In the genomic region with DNA sequence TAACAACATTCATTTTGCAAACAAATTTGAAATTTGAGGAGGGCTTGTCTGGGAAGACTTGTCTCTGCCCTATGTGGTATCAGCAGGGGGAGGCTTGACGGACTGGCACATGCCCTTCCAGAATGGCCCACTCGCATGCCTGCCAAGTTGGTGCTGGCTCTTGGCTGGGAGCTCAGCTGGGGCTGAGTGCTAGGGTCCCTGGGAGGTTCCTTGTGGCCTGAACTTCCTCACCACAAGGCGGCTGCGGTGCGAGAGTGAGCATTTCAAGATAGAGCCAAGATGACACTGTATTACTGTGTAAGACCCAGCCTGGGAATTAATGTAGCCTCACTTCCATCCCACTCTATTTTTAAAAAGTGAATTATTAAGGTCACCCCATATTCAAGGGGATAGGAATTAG, we compare ENCODE assay signal across 10 cellular contexts.
DNase-seq lines count a peak whose midpoint lies in the region; ATAC-seq and FAIRE-seq lines count a peak whose summit lies in the region.
"Had no signal": no experiment of that assay in that cellular context is flagged by ENCODE, and none has a peak within 500 bp of the region (broad histone marks: within the 10 kb centered on the region; RNA-seq: fewer than 3 reads in every experiment).

No MANE protein-coding gene starts in this region.

- intact Hi-C loops in activated T-helper 1 cell treated with anti-CD3 and anti-CD28 coated beads, Interleukin-12 subunit alpha, Interleukin-12 subunit beta, Interleukin-2, Interleukin-4 antibody, amounts not matched to agents 30 ng/mL and 10 ng/mL and 1 ng/mL, durations not matched to agents 14 hours and 24 hours and 36 hours (cut with micrococcal nuclease), result no loop called here

- DNase-seq in activated T-cell treated with anti-CD3 and anti-CD28 coated beads, Interleukin-2, amount 50 U/mL, for 4 hours, result peak; percentile 9
- no peak for DNase-seq in NCI-H2171 treated with DMSO at 0.1 percent for 48 hours (lab: John Stamatoyannopoulos, UW)
- no peak for DNase-seq in RCC 7860 (ENCODE audit: low spot score)
- no peak for DNase-seq in activated T-helper 1 cell treated with anti-CD3 and anti-CD28 coated beads, Interleukin-12 subunit alpha, Interleukin-12 subunit beta, Interleukin-2, Interleukin-4 antibody, amounts not matched to agents 30 ng/mL and 10 ng/mL and 1 ng/mL, durations not matched to agents 14 hours and 24 hours and 36 hours (ENCODE audit: low spot score)
- DNase-seq: SJCRH30 had no signal

- H3K27ac Mint-ChIP-seq in activated T-helper 1 cell treated with anti-CD3 and anti-CD28 coated beads, Interleukin-12 subunit alpha, Interleukin-12 subunit beta, Interleukin-2, Interleukin-4 antibody, amounts not matched to agents 30 ng/mL and 10 ng/mL and 1 ng/mL, durations not matched to agents 14 hours and 24 hours and 36 hours, result no peak overlapping the region

- H3K4me3 Mint-ChIP-seq in activated T-cell treated with anti-CD3 and anti-CD28 coated beads, Interleukin-2, amount 50 U/mL, for 4 hours, result no peak overlapping the region
- no peak overlapping the region for H3K4me3 Mint-ChIP-seq in activated T-helper 1 cell treated with anti-CD3 and anti-CD28 coated beads, Interleukin-12 subunit alpha, Interleukin-12 subunit beta, Interleukin-2, Interleukin-4 antibody, amounts not matched to agents 30 ng/mL and 10 ng/mL and 1 ng/mL, durations not matched to agents 14 hours and 24 hours and 36 hours

- H4K20me1 ChIP-seq in BLaER1, result no peaks in the 10 kb centered on the region

- no peaks in the 10 kb centered on the region for H3K36me3 ChIP-seq in BLaER1
- H3K36me3 ChIP-seq: SJCRH30 had no signal

- peaks cover 30% of the 10 kb centered on the region for H3K4me1 ChIP-seq in BLaER1
- H3K4me1 ChIP-seq: SJCRH30 had no signal

- H3K27me3 Mint-ChIP-seq in activated T-cell treated with anti-CD3 and anti-CD28 coated beads, Interleukin-2, amount 50 U/mL, for 4 hours (ENCODE audit: low read depth), result no peaks in the 10 kb centered on the region
- no peaks in the 10 kb centered on the region for H3K27me3 Mint-ChIP-seq in activated T-helper 1 cell treated with anti-CD3 and anti-CD28 coated beads, Interleukin-12 subunit alpha, Interleukin-12 subunit beta, Interleukin-2, Interleukin-4 antibody, amounts not matched to agents 30 ng/mL and 10 ng/mL and 1 ng/mL, durations not matched to agents 14 hours and 24 hours and 36 hours (ENCODE audit: insufficient read depth)

- no peak overlapping the region for H3K27ac ChIP-seq in BLaER1
- H3K27ac ChIP-seq: SJCRH30 had no signal

- H3K4me3 ChIP-seq in BLaER1, result no peak overlapping the region
- H3K4me3 ChIP-seq: SJCRH30 had no signal

- H3K36me3 Mint-ChIP-seq in activated T-cell treated with anti-CD3 and anti-CD28 coated beads, Interleukin-2, amount 50 U/mL, for 4 hours (ENCODE audit: insufficient read depth), result no peaks in the 10 kb centered on the region
- H3K36me3 Mint-ChIP-seq in activated T-helper 1 cell treated with anti-CD3 and anti-CD28 coated beads, Interleukin-12 subunit alpha, Interleukin-12 subunit beta, Interleukin-2, Interleukin-4 antibody, amounts not matched to agents 30 ng/mL and 10 ng/mL and 1 ng/mL, durations not matched to agents 14 hours and 24 hours and 36 hours (ENCODE audit: low read depth), result peaks cover 9% of the 10 kb centered on the region

- peak overlapping the region; percentile 23; the same call in 1 of the 2 replicates for H3K4me2 ChIP-seq in BLaER1

- H3K9me3 ChIP-seq in BLaER1, result peaks cover 32% of the 10 kb centered on the region
- H3K9me3 ChIP-seq: SJCRH30 had no signal

- H3K27me3 ChIP-seq in BLaER1, result no peaks in the 10 kb centered on the region
- H3K27me3 ChIP-seq: SJCRH30 had no signal

- ATAC-seq in GM18519 (IDR thresholded peaks at IDR 0.05; ENCODE audit: low FRiP score, unreplicated experiment) (peak; percentile 36), HG03103 (IDR thresholded peaks at IDR 0.05; ENCODE audit: low read depth, unreplicated experiment) (peak; percentile 49), esophagus mucosa (no peak)
- ATAC-seq in activated T-cell treated with anti-CD3 and anti-CD28 coated beads, Interleukin-2, amount 50 U/mL, for 4 hours, result peak in 1 of 2 donors; percentile 52

- H3K4me1 Mint-ChIP-seq in activated T-cell treated with anti-CD3 and anti-CD28 coated beads, Interleukin-2, amount 50 U/mL, for 4 hours (ENCODE audit: low read depth), result peaks cover 32% of the 10 kb centered on the region
- H3K4me1 Mint-ChIP-seq in activated T-helper 1 cell treated with anti-CD3 and anti-CD28 coated beads, Interleukin-12 subunit alpha, Interleukin-12 subunit beta, Interleukin-2, Interleukin-4 antibody, amounts not matched to agents 30 ng/mL and 10 ng/mL and 1 ng/mL, durations not matched to agents 14 hours and 24 hours and 36 hours (ENCODE audit: low read depth), result peaks cover 9% of the 10 kb centered on the region

- H3K9ac ChIP-seq in BLaER1, result no peak overlapping the region

- FAIRE-seq in RCC 7860 (lab: Jason Lieb, UNC), result no peak
- FAIRE-seq: D721Med had no signal

- H3K9me3 Mint-ChIP-seq in activated T-cell treated with anti-CD3 and anti-CD28 coated beads, Interleukin-2, amount 50 U/mL, for 4 hours, result peaks cover 10% of the 10 kb centered on the region
- H3K9me3 Mint-ChIP-seq in activated T-helper 1 cell treated with anti-CD3 and anti-CD28 coated beads, Interleukin-12 subunit alpha, Interleukin-12 subunit beta, Interleukin-2, Interleukin-4 antibody, amounts not matched to agents 30 ng/mL and 10 ng/mL and 1 ng/mL, durations not matched to agents 14 hours and 24 hours and 36 hours, result peaks cover 18% of the 10 kb centered on the region
